ENCODE assay signal across 33 cellular contexts in genomic region chr15:36731025-36731424, GRCh38.
"Had no signal": no experiment of that assay in that cellular context is flagged by ENCODE, and none has a peak within 500 bp of the region (broad histone marks: within the 10 kb centered on the region; RNA-seq: fewer than 3 reads in every experiment).

No MANE protein-coding gene starts in this region.

- H3K36me3 ChIP-seq: adrenal gland, esophagus muscularis mucosa, gastrocnemius medialis had no signal

- H3K27ac Mint-ChIP-seq: activated CD4-positive, alpha-beta memory T cell treated with anti-CD3 and anti-CD28 coated beads, Interleukin-2, amount 10 ng/mL, durations not matched to agents 7 days and 5 days; activated CD4-positive, alpha-beta T cell treated with anti-CD3 and anti-CD28 coated beads, Interleukin-2, amount 10 ng/mL, durations not matched to agents 7 days and 5 days; activated naive CD4-positive, alpha-beta T cell treated with anti-CD3 and anti-CD28 coated beads for 36 hours; activated naive CD4-positive, alpha-beta T cell treated with anti-CD3 and anti-CD28 coated beads, Interleukin-2, amount 50 U/mL, for 24 hours; activated naive CD8-positive, alpha-beta T cell treated with anti-CD3 and anti-CD28 coated beads for 36 hours; activated naive CD8-positive, alpha-beta T cell treated with anti-CD3 and anti-CD28 coated beads, Interleukin-2, amount 50 U/mL, for 24 hours; activated T-helper 17 cell treated with anti-CD3 and anti-CD28 coated beads, Interleukin-2, amount 50 U/mL, for 72 hours; effector memory CD8-positive, alpha-beta T cell; WTC11 had no signal

- H3K36me3 Mint-ChIP-seq: WTC11 had no signal

- DNase-seq: activated CD4-positive, alpha-beta memory T cell treated with anti-CD3 and anti-CD28 coated beads, Interleukin-2, amount 10 ng/mL, durations not matched to agents 7 days and 5 days; activated CD4-positive, alpha-beta T cell treated with anti-CD3 and anti-CD28 coated beads for 1 hour; activated CD4-positive, alpha-beta T cell treated with anti-CD3 and anti-CD28 coated beads for 4 hours; activated CD4-positive, alpha-beta T cell treated with anti-CD3 and anti-CD28 coated beads, Interleukin-2, amount 10 ng/mL, durations not matched to agents 7 days and 5 days; activated CD4-positive, alpha-beta T cell treated with anti-CD3 and anti-CD28 coated beads, Interleukin-2, amount 50 U/mL, for 4 hours; activated CD8-positive, alpha-beta memory T cell treated with anti-CD3 and anti-CD28 coated beads for 24 hours; activated effector memory CD4-positive, alpha-beta T cell treated with Interleukin-2 at 50 U/mL for 16 hours; activated naive CD4-positive, alpha-beta T cell treated with anti-CD3 and anti-CD28 coated beads for 36 hours; activated naive CD8-positive, alpha-beta T cell treated with anti-CD3 and anti-CD28 coated beads for 36 hours; activated naive CD8-positive, alpha-beta T cell treated with anti-CD3 and anti-CD28 coated beads, Interleukin-2, amount 50 U/mL, for 24 hours; activated T-cell treated with anti-CD3 and anti-CD28 coated beads, Interleukin-2, amount 50 U/mL, for 4 hours; adrenal gland; amygdala; aorta; body of pancreas; caudate nucleus; cortex of kidney; dermis blood vessel endothelial cell; effector CD4-positive, alpha-beta T cell; effector memory CD8-positive, alpha-beta T cell; erythroblast; foreskin keratinocyte; gastrocnemius medialis; glutamatergic neuron; heart left ventricle; T-helper 2 cell had no signal

- H3K9me3 ChIP-seq: adrenal gland, body of pancreas, esophagus muscularis mucosa, gastrocnemius medialis, heart left ventricle had no signal

- H3K4me3 Mint-ChIP-seq: activated CD4-positive, alpha-beta memory T cell treated with anti-CD3 and anti-CD28 coated beads, Interleukin-2, amount 10 ng/mL, durations not matched to agents 7 days and 5 days; activated CD4-positive, alpha-beta T cell treated with anti-CD3 and anti-CD28 coated beads, Interleukin-2, amount 10 ng/mL, durations not matched to agents 7 days and 5 days; activated naive CD4-positive, alpha-beta T cell treated with anti-CD3 and anti-CD28 coated beads for 36 hours; activated naive CD4-positive, alpha-beta T cell treated with anti-CD3 and anti-CD28 coated beads, Interleukin-2, amount 50 U/mL, for 24 hours; activated naive CD8-positive, alpha-beta T cell treated with anti-CD3 and anti-CD28 coated beads for 36 hours; activated naive CD8-positive, alpha-beta T cell treated with anti-CD3 and anti-CD28 coated beads, Interleukin-2, amount 50 U/mL, for 24 hours; activated T-cell treated with anti-CD3 and anti-CD28 coated beads, Interleukin-2, amount 50 U/mL, for 4 hours; activated T-helper 17 cell treated with anti-CD3 and anti-CD28 coated beads, Interleukin-2, amount 50 U/mL, for 72 hours; effector memory CD8-positive, alpha-beta T cell; WTC11 had no signal

- H3K27me3 Mint-ChIP-seq: activated CD4-positive, alpha-beta memory T cell treated with anti-CD3 and anti-CD28 coated beads, Interleukin-2, amount 10 ng/mL, durations not matched to agents 7 days and 5 days; activated CD4-positive, alpha-beta T cell treated with anti-CD3 and anti-CD28 coated beads, Interleukin-2, amount 10 ng/mL, durations not matched to agents 7 days and 5 days; activated naive CD4-positive, alpha-beta T cell treated with anti-CD3 and anti-CD28 coated beads, Interleukin-2, amount 50 U/mL, for 24 hours; activated naive CD8-positive, alpha-beta T cell treated with anti-CD3 and anti-CD28 coated beads for 36 hours; activated naive CD8-positive, alpha-beta T cell treated with anti-CD3 and anti-CD28 coated beads, Interleukin-2, amount 50 U/mL, for 24 hours; activated T-helper 17 cell treated with anti-CD3 and anti-CD28 coated beads, Interleukin-2, amount 50 U/mL, for 72 hours; effector memory CD8-positive, alpha-beta T cell had no signal

- H3K4me1 ChIP-seq: adrenal gland, body of pancreas, esophagus muscularis mucosa, foreskin keratinocyte, gastrocnemius medialis had no signal

- H3K27ac ChIP-seq: adrenal gland, body of pancreas, esophagus muscularis mucosa, foreskin keratinocyte, gastrocnemius medialis, heart left ventricle, VCaP had no signal

- FAIRE-seq: colon, TTC549 had no signal

- H3K4me3 ChIP-seq: adrenal gland, body of pancreas, esophagus muscularis mucosa, gastrocnemius medialis, heart left ventricle had no signal

- H3K27me3 ChIP-seq: adrenal gland, body of pancreas, esophagus muscularis mucosa, foreskin keratinocyte, gastrocnemius medialis, heart left ventricle had no signal

- H3K9me3 Mint-ChIP-seq: activated CD4-positive, alpha-beta memory T cell treated with anti-CD3 and anti-CD28 coated beads, Interleukin-2, amount 10 ng/mL, durations not matched to agents 7 days and 5 days; activated CD4-positive, alpha-beta T cell treated with anti-CD3 and anti-CD28 coated beads, Interleukin-2, amount 10 ng/mL, durations not matched to agents 7 days and 5 days; activated naive CD4-positive, alpha-beta T cell treated with anti-CD3 and anti-CD28 coated beads for 36 hours; activated naive CD4-positive, alpha-beta T cell treated with anti-CD3 and anti-CD28 coated beads, Interleukin-2, amount 50 U/mL, for 24 hours; activated naive CD8-positive, alpha-beta T cell treated with anti-CD3 and anti-CD28 coated beads for 36 hours; activated naive CD8-positive, alpha-beta T cell treated with anti-CD3 and anti-CD28 coated beads, Interleukin-2, amount 50 U/mL, for 24 hours; activated T-cell treated with anti-CD3 and anti-CD28 coated beads, Interleukin-2, amount 50 U/mL, for 4 hours; activated T-helper 17 cell treated with anti-CD3 and anti-CD28 coated beads, Interleukin-2, amount 50 U/mL, for 72 hours; effector memory CD8-positive, alpha-beta T cell; WTC11 had no signal

- H3K4me1 Mint-ChIP-seq: activated CD4-positive, alpha-beta memory T cell treated with anti-CD3 and anti-CD28 coated beads, Interleukin-2, amount 10 ng/mL, durations not matched to agents 7 days and 5 days; activated CD4-positive, alpha-beta T cell treated with anti-CD3 and anti-CD28 coated beads, Interleukin-2, amount 10 ng/mL, durations not matched to agents 7 days and 5 days; activated naive CD4-positive, alpha-beta T cell treated with anti-CD3 and anti-CD28 coated beads, Interleukin-2, amount 50 U/mL, for 24 hours; activated naive CD8-positive, alpha-beta T cell treated with anti-CD3 and anti-CD28 coated beads for 36 hours; activated naive CD8-positive, alpha-beta T cell treated with anti-CD3 and anti-CD28 coated beads, Interleukin-2, amount 50 U/mL, for 24 hours; activated T-helper 17 cell treated with anti-CD3 and anti-CD28 coated beads, Interleukin-2, amount 50 U/mL, for 72 hours had no signal
